In the genomic region with DNA sequence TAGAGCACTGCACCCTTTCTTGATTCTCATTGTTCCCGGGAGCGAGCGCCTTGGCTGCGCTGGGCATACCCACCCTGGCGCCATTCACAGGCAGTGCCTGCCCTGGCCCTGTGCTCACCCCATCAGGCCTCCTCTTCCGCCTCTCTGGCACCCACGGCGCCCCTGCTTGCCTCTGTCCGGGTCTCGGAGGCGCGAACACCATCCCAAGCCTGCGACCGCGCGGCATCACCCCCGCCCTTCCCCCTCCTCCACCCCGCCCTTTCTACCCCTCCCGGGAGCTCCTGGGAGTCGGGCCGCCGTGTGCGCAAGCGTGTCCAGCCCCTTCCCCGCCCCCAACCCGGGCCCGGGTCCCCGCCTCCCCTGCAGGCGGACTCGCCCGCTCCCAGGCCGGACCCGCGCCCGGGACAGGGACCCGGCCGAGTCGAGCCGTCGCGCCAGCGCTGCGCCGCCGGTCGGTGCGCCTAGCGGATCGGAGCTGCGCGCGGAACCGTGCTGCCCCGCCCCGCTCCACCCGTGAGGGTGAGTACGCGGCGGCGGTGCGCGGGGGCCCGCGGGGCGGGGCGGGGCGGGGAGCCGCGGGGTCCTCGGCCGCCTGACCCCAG, we compare ENCODE assay signal across 8 cellular contexts. TPM values are rescaled to one million over a fixed set of nuclear protein-coding genes. Genes with fewer than 3 reads are reported as not detected.
DNase-seq lines count a peak whose midpoint lies in the region; ATAC-seq and TF ChIP-seq lines count a peak whose summit lies in the region.

A gene with protein sequence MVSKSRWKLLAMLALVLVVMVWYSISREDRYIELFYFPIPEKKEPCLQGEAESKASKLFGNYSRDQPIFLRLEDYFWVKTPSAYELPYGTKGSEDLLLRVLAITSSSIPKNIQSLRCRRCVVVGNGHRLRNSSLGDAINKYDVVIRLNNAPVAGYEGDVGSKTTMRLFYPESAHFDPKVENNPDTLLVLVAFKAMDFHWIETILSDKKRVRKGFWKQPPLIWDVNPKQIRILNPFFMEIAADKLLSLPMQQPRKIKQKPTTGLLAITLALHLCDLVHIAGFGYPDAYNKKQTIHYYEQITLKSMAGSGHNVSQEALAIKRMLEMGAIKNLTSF (plus strand): TSS at position 363 of the 602 bp plus-strand sequence. CDS start 50,470 bp downstream, outside the sequence.

- in situ Hi-C loops in KBM-7 (cut with MboI; ENCODE audit: low pct_unique_long_range_greater_than_20kb, low sequenced_read_pairs) = no loop called here

- peak within 1 kb of the TSS; percentile 84 for H3K27ac Mint-ChIP-seq in activated naive CD8-positive, alpha-beta T cell treated with anti-CD3 and anti-CD28 coated beads, Interleukin-2, amount 50 U/mL, for 24 hours
- peak within 1 kb of the TSS; percentile 88 for H3K27ac Mint-ChIP-seq in progenitor cell of endocrine pancreas

- H3K9me3 ChIP-seq in SU-DHL-6 (ENCODE audit: insufficient read depth, low read length) = no peaks in the 10 kb centered on the region
- no peaks in the 10 kb centered on the region for H3K9me3 ChIP-seq in heart left ventricle
- no peaks in the 10 kb centered on the region for H3K9me3 ChIP-seq in upper lobe of right lung

- peak within 1 kb of the TSS; percentile 79 for H3K9ac ChIP-seq in SU-DHL-6 (ENCODE audit: low read length)

- H3K27me3 ChIP-seq in SU-DHL-6 (ENCODE audit: low read length) = no peaks in the 10 kb centered on the region
- H3K27me3 ChIP-seq in heart left ventricle = no peaks in the 10 kb centered on the region
- no peaks in the 10 kb centered on the region for H3K27me3 ChIP-seq in upper lobe of right lung

- H3K27me3 Mint-ChIP-seq in activated naive CD8-positive, alpha-beta T cell treated with anti-CD3 and anti-CD28 coated beads, Interleukin-2, amount 50 U/mL, for 24 hours = no peaks in the 10 kb centered on the region
- H3K27me3 Mint-ChIP-seq in progenitor cell of endocrine pancreas = no peaks in the 10 kb centered on the region

- H3K9me3 Mint-ChIP-seq in activated naive CD8-positive, alpha-beta T cell treated with anti-CD3 and anti-CD28 coated beads, Interleukin-2, amount 50 U/mL, for 24 hours = no peaks in the 10 kb centered on the region
- H3K9me3 Mint-ChIP-seq in progenitor cell of endocrine pancreas (ENCODE audit: low read depth) = no peaks in the 10 kb centered on the region

- peak; percentile 69 for DNase-seq in DMS79 (lab: John Stamatoyannopoulos, UW)
- DNase-seq in KBM-7 = peak; percentile 52
- DNase-seq in activated naive CD8-positive, alpha-beta T cell treated with anti-CD3 and anti-CD28 coated beads, Interleukin-2, amount 50 U/mL, for 24 hours = peak; percentile 78
- DNase-seq in heart left ventricle = peak; percentile 90 to 95 (median 91)
- DNase-seq in progenitor cell of endocrine pancreas (ENCODE audit: low spot score, unreplicated experiment) = peak; percentile 83
- DNase-seq in upper lobe of right lung = peak; percentile 88

- H3K36me3 Mint-ChIP-seq in activated naive CD8-positive, alpha-beta T cell treated with anti-CD3 and anti-CD28 coated beads, Interleukin-2, amount 50 U/mL, for 24 hours (ENCODE audit: low read depth) = peaks cover 2% of the 10 kb centered on the region
- H3K36me3 Mint-ChIP-seq in progenitor cell of endocrine pancreas (ENCODE audit: insufficient read depth) = peaks cover 2% of the 10 kb centered on the region

- H3F3A ChIP-seq in SU-DHL-6 (ENCODE audit: insufficient read depth) = no peaks in the 10 kb centered on the region

- H3K9me2 ChIP-seq in SU-DHL-6 (replicated peaks; ENCODE audit: insufficient read depth, low read length) = no peaks in the 10 kb centered on the region

- TF ChIP-seq POLR2A in heart left ventricle (IDR thresholded peaks at IDR 0.05) = no peak

- 0 to 1% (median 0%) methylated on average over 15 to 71 of the region's 71 CpGs for WGBS in heart left ventricle, 4 donors

- peak within 1 kb of the TSS; percentile 90 for H3K4me3 Mint-ChIP-seq in activated naive CD8-positive, alpha-beta T cell treated with anti-CD3 and anti-CD28 coated beads, Interleukin-2, amount 50 U/mL, for 24 hours
- peak within 1 kb of the TSS; percentile 90 for H3K4me3 Mint-ChIP-seq in progenitor cell of endocrine pancreas (ENCODE audit: low read depth)

- peak within 1 kb of the TSS; percentile 80 for H2AFZ ChIP-seq in SU-DHL-6 (ENCODE audit: low read depth, low read length, severe bottlenecking)

- peak within 1 kb of the TSS; percentile 72 for H3K4me2 ChIP-seq in SU-DHL-6 (ENCODE audit: low read depth, low read length, poor library complexity, severe bottlenecking)

- TF ChIP-seq CTCF in SU-DHL-6 (IDR thresholded peaks at IDR 0.05; ENCODE audit: insufficient read depth, low read length, poor library complexity, severe bottlenecking) (no peak), heart left ventricle (IDR thresholded peaks at IDR 0.05) (no peak), progenitor cell of endocrine pancreas (IDR thresholded peaks at IDR 0.05; ENCODE audit: unreplicated experiment) (no peak), upper lobe of right lung (IDR thresholded peaks at IDR 0.05) (no peak)

- H3K4me1 Mint-ChIP-seq in activated naive CD8-positive, alpha-beta T cell treated with anti-CD3 and anti-CD28 coated beads, Interleukin-2, amount 50 U/mL, for 24 hours = peaks cover 37% of the 10 kb centered on the region
- H3K4me1 Mint-ChIP-seq in progenitor cell of endocrine pancreas (ENCODE audit: low read depth) = peaks cover 22% of the 10 kb centered on the region

- intact Hi-C loops in heart left ventricle (cut with DNase I) = loop anchor here in 7 of 10 donors (5.0 to 10.0 kb wide), 6 partner anchors 37 to 62 kb away; no protein-coding TSS in a partner anchor
- intact Hi-C loops in upper lobe of right lung (cut with DNase I) = no loop called here

- ATAC-seq in GM21526 (IDR thresholded peaks at IDR 0.05; ENCODE audit: low FRiP score, unreplicated experiment) (peak; percentile 67), heart left ventricle (peak; percentile 75 to 85 (median 83)), upper lobe of right lung (peak; percentile 86)
- ATAC-seq in activated naive CD8-positive, alpha-beta T cell treated with anti-CD3 and anti-CD28 coated beads, Interleukin-2, amount 50 U/mL, for 24 hours = peak; percentile 64

- 0 out of 2 replicates have a peak within 1 kb of the TSS, but pooled peaks have one; percentile 15 for H3K27ac ChIP-seq in SU-DHL-6 (ENCODE audit: low read depth, low read length)
- H3K27ac ChIP-seq in heart left ventricle = peak within 1 kb of the TSS; percentile 69 to 94 (median 84)
- H3K27ac ChIP-seq in upper lobe of right lung = peak within 1 kb of the TSS; percentile 83

- H3K4me1 ChIP-seq in heart left ventricle (peaks cover 7 to 90% (median 75%) of the 10 kb centered on the region in 12 donors), upper lobe of right lung (peaks cover 59% of the 10 kb centered on the region)

- H3K4me3 ChIP-seq in SU-DHL-6 (ENCODE audit: insufficient read depth, low read length, poor library complexity, severe bottlenecking) (peak within 1 kb of the TSS; percentile 60), heart left ventricle (peak within 1 kb of the TSS; percentile 50 to 97 (median 71)), upper lobe of right lung (peak within 1 kb of the TSS; percentile 75)

- H3K79me2 ChIP-seq in SU-DHL-6 (ENCODE audit: insufficient read depth, low read length) = no peaks in the 10 kb centered on the region

- H3K36me3 ChIP-seq in SU-DHL-6 (ENCODE audit: low read length) (no peaks in the 10 kb centered on the region), heart left ventricle (no peaks in the 10 kb centered on the region), upper lobe of right lung (no peaks in the 10 kb centered on the region)

- H4K20me1 ChIP-seq in SU-DHL-6 (ENCODE audit: low read depth, low read length) = no peaks in the 10 kb centered on the region

RNA-seq across cellular contexts. Expression of the gene that starts here (rescaled TPM):
- total RNA-seq in heart left ventricle (10 to 100 TPM; 30.6 to 88.5 (median 59.8) TPM), progenitor cell of endocrine pancreas (7.8 and 8.8 TPM in 2 replicates), upper lobe of right lung (39.2 TPM)
- 100 to 1,000 TPM in 1 of 2 donors, 10 to 100 TPM in 1; 66.1 to 168 TPM for polyA plus RNA-seq in heart left ventricle

Comparison
In these comparisons a context has a peak if more than half of its experiments do, and no peak if none do; other contexts are left out.
1. Peak in every context shown above with its lines: DNase-seq, ATAC-seq, H3K4me3 ChIP-seq and H3K27ac ChIP-seq.
2. H3K27ac ChIP-seq: peak in every context shown above with its lines; median percentile 84 in heart left ventricle; 83 in upper lobe of right lung; 15 in SU-DHL-6.